ENCODE assay signal across 21 cellular contexts in genomic region chr22:39577361-39577760, GRCh38. TPM values are rescaled to one million over a fixed set of nuclear protein-coding genes. Genes with fewer than 3 reads are reported as not detected.
DNase-seq lines count a peak whose midpoint lies in the region; ATAC-seq lines count a peak whose summit lies in the region.
"Had no signal": no experiment of that assay in that cellular context is flagged by ENCODE, and none has a peak within 500 bp of the region (broad histone marks: within the 10 kb centered on the region; RNA-seq: fewer than 3 reads in every experiment).

No MANE protein-coding gene starts in this region.

- H2AK5ac ChIP-seq in mesenchymal stem cell (ENCODE audit: low read length, severe bottlenecking) = peak overlapping the region; percentile 80

- no peak for ATAC-seq in GM21825 (IDR thresholded peaks at IDR 0.05; ENCODE audit: unreplicated experiment)
- ATAC-seq: A549 had no signal

- DNase-seq in glomerular endothelial cell (ENCODE audit: extremely low read depth, low read depth, low spot score) (peak; percentile 14), mesenchymal stem cell (no peak), pulmonary artery endothelial cell (ENCODE audit: low read depth, low spot score) (peak; percentile 41), SW480 (ENCODE audit: low spot score) (no peak), DMS53 treated with DMSO at 0.1 percent for 48 hours (lab: John Stamatoyannopoulos, UW; ENCODE audit: unreplicated experiment) (no peak)
- DNase-seq: 8988T; ACHN; AML-193; BE2C; CD4-positive, alpha-beta T cell; CD8-positive, alpha-beta memory T cell; DMS 273 treated with DMSO at 0.1 percent for 48 hours; DMS79 treated with DMSO at 0.1 percent for 48 hours; GF-D8; GOT3 had no signal

- H4K91ac ChIP-seq in mesenchymal stem cell (ENCODE audit: low read length) = no peak overlapping the region

- peaks cover 0 to 4% (median 0%) of the 10 kb centered on the region in 11 experiments; a peak in 2 of 22 replicates for H4K20me1 ChIP-seq in BLaER1 treated with 17β-estradiol and CSF1 and Interleukin-3, amounts not matched to agents 10 nM and 100 nM

- H3K79me1 ChIP-seq in mesenchymal stem cell (replicated peaks; ENCODE audit: low read length, poor library complexity, severe bottlenecking) = no peaks in the 10 kb centered on the region

- no peak overlapping the region for H3K4me3 ChIP-seq in BLaER1 treated with 17β-estradiol and CSF1 and Interleukin-3, amounts not matched to agents 10 nM and 100 nM
- no peak overlapping the region for H3K4me3 ChIP-seq in mesenchymal stem cell (ENCODE audit: insufficient read depth in 1 of 2, low read depth in 1 of 2, low read length in 2 of 2)
- H3K4me3 ChIP-seq: A549, HAP-1 had no signal

- no peak overlapping the region for H3K18ac ChIP-seq in mesenchymal stem cell (ENCODE audit: low read depth in 1 of 2, low read length in 2 of 2)

- H3K9me3 ChIP-seq in BLaER1 treated with 17β-estradiol and CSF1 and Interleukin-3, amounts not matched to agents 10 nM and 100 nM (replicated peaks in 1 of 11) = no peaks in the 10 kb centered on the region
- H3K9me3 ChIP-seq in mesenchymal stem cell (ENCODE audit: control insufficient read depth, low read length) = peaks cover 5% of the 10 kb centered on the region
- H3K9me3 ChIP-seq: A549, BE2C, HAP-1 had no signal

- no peak overlapping the region for H2BK120ac ChIP-seq in mesenchymal stem cell (ENCODE audit: low read depth, low read length)

- H3K9ac ChIP-seq in BLaER1 treated with 17β-estradiol and CSF1 and Interleukin-3, amounts not matched to agents 10 nM and 100 nM = peak overlapping the region in 4 of 11 experiments; percentile 61 to 74 (median 70); a peak in 3 of 22 replicates
- no peak overlapping the region for H3K9ac ChIP-seq in mesenchymal stem cell (ENCODE audit: low read length)

- no peak overlapping the region for H3K23ac ChIP-seq in mesenchymal stem cell (ENCODE audit: low read length in 2 of 2)

- peaks cover 18 to 51% (median 43%) of the 10 kb centered on the region in 10 experiments for H3K4me1 ChIP-seq in BLaER1 treated with 17β-estradiol and CSF1 and Interleukin-3, amounts not matched to agents 10 nM and 100 nM
- H3K4me1 ChIP-seq in mesenchymal stem cell (ENCODE audit: control insufficient read depth, insufficient read depth, low read depth, low read length) = peaks cover 28% of the 10 kb centered on the region
- H3K4me1 ChIP-seq: HAP-1 had no signal

- H2BK5ac ChIP-seq in mesenchymal stem cell (ENCODE audit: low read depth, low read length, poor library complexity, severe bottlenecking) = no peak overlapping the region

- no peak overlapping the region for H3K14ac ChIP-seq in mesenchymal stem cell (ENCODE audit: low read length in 2 of 2)

- no peak overlapping the region for H4K8ac ChIP-seq in mesenchymal stem cell (ENCODE audit: low read length)

- H3K36me3 ChIP-seq in BLaER1 treated with 17β-estradiol and CSF1 and Interleukin-3, amounts not matched to agents 10 nM and 100 nM = no peaks in the 10 kb centered on the region
- H3K36me3 ChIP-seq in mesenchymal stem cell (ENCODE audit: control insufficient read depth in 1 of 2, insufficient read depth in 2 of 2, low read depth in 1 of 2, low read length in 2 of 2) = no peaks in the 10 kb centered on the region
- H3K36me3 ChIP-seq: BE2C, HAP-1 had no signal

- 94% methylated on average over 21 of the region's 21 CpGs for WGBS in mesenchymal stem cell

- H2BK12ac ChIP-seq in mesenchymal stem cell (ENCODE audit: low read length in 2 of 2) = no peak overlapping the region

- no peak overlapping the region for H3K4ac ChIP-seq in mesenchymal stem cell (ENCODE audit: low read depth in 1 of 2, low read length in 2 of 2)

- no peak overlapping the region for H2AFZ ChIP-seq in mesenchymal stem cell (ENCODE audit: low read depth, low read length)

- no peak overlapping the region for H2BK15ac ChIP-seq in mesenchymal stem cell (ENCODE audit: low read depth, poor library complexity, severe bottlenecking)

- H3K27me3 ChIP-seq in BLaER1 treated with 17β-estradiol and CSF1 and Interleukin-3, amounts not matched to agents 10 nM and 100 nM = no peaks in the 10 kb centered on the region
- H3K27me3 ChIP-seq in mesenchymal stem cell (ENCODE audit: control insufficient read depth in 1 of 2, insufficient read depth in 1 of 2, low read length in 2 of 2) = peaks cover 6 to 47% of the 10 kb centered on the region in 2 experiments
- H3K27me3 ChIP-seq: BE2C had no signal

- peak overlapping the region; percentile 63 to 90 (median 79) for H3K4me2 ChIP-seq in BLaER1 treated with 17β-estradiol and CSF1 and Interleukin-3, amounts not matched to agents 10 nM and 100 nM
- H3K4me2 ChIP-seq in mesenchymal stem cell (ENCODE audit: low read length, poor library complexity, severe bottlenecking) = no peak overlapping the region
- H3K4me2 ChIP-seq: A549 had no signal

- peak overlapping the region in 7 of 11 experiments; percentile 62 to 85 (median 80); a peak in 8 of 22 replicates for H3K27ac ChIP-seq in BLaER1 treated with 17β-estradiol and CSF1 and Interleukin-3, amounts not matched to agents 10 nM and 100 nM
- no peak overlapping the region for H3K27ac ChIP-seq in mesenchymal stem cell (ENCODE audit: low read length, poor library complexity, severe bottlenecking)
- H3K27ac ChIP-seq: C4-2B had no signal

RNA-seq across cellular contexts. Expression of gene CACNA1I, which starts 6.8 kb away (rescaled TPM):
- total RNA-seq in glomerular endothelial cell = not detected in 2 replicates
- polyA plus RNA-seq in mesenchymal stem cell (2013, experiment 1 of 2) = under 0.01 TPM
- 0.01 TPM for polyA plus RNA-seq in mesenchymal stem cell (2013, experiment 2 of 2)
- under 0.01 TPM in 1 of 2 replicates, not detected in the other for total RNA-seq in pulmonary artery endothelial cell
- total RNA-seq: Daoy had no signal

RNA-seq across cellular contexts. Expression of gene RPS19BP1, which starts 44.8 kb away (rescaled TPM):
- total RNA-seq in glomerular endothelial cell (85.1 and 103 TPM in 2 replicates), pulmonary artery endothelial cell (55.0 and 56.2 TPM in 2 replicates)
- 59.9 TPM for polyA plus RNA-seq in mesenchymal stem cell (2013, experiment 1 of 2)
- polyA plus RNA-seq in mesenchymal stem cell (2013, experiment 2 of 2) = 59.6 TPM

RNA-seq across cellular contexts. Expression of gene ATF4, which starts 57.0 kb away (rescaled TPM):
- 169 and 207 TPM in 2 replicates for total RNA-seq in glomerular endothelial cell
- 513 TPM for polyA plus RNA-seq in mesenchymal stem cell (2013, experiment 1 of 2)
- 503 TPM for polyA plus RNA-seq in mesenchymal stem cell (2013, experiment 2 of 2)
- total RNA-seq in pulmonary artery endothelial cell = 178 and 290 TPM in 2 replicates

Comparison
In these comparisons a context has a peak if more than half of its experiments do, and no peak if none do; other contexts are left out.
1. DNase-seq: peak in glomerular endothelial cell (single experiment) and pulmonary artery endothelial cell (single experiment); none in mesenchymal stem cell (single experiment), SW480 (single experiment) and DMS53 treated with DMSO at 0.1 percent for 48 hours (single experiment).